Comparison of ENCODE assay signal across 2 cellular contexts in the genomic region with DNA sequence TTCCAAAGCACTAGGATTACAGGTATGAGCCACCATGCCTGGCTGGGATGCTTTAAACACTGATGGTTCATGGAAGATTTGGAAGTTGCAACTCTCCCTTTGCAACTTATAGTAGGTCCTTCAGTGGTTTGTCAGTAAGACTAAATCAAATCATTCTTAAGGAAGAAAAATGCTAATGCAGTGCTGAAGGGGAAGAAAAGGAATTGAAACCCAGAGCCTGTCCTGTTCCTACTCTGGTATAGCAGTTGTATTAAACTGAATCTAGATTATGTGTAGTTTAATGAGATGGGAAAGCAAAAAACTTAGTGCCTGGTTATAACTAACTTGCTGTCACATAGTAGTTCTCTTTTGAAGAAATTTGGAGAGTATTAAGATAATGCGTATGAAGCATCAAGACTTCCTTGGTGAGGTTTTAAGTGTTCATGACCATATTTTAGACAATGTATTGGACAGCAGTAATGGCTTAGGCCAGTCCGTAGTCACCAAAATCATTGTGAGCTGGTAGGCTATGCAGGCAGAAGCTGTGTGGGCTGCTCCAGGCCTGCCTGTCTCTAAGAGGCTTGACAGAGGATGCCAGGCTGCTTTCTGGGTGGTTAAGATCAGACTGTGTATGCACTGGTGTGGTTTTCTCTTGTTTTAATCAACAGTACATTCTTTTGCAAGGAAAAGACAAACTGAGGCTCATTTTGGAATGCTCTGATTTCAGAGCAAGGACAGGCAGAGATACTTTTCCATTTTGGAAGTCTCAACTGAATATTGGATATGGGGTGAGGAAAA.
TF ChIP-seq lines count a peak whose summit lies in the region.

No MANE protein-coding gene starts in this region.

TF ChIP-seq in SK-N-SH treated with all-trans-retinoic acid at 6 μM for 48 hours, 23 proteins besides CTCF, POLR2A, EP300 and RAD21 (continued from another document):
- TF ChIP-seq, protein P1, sequence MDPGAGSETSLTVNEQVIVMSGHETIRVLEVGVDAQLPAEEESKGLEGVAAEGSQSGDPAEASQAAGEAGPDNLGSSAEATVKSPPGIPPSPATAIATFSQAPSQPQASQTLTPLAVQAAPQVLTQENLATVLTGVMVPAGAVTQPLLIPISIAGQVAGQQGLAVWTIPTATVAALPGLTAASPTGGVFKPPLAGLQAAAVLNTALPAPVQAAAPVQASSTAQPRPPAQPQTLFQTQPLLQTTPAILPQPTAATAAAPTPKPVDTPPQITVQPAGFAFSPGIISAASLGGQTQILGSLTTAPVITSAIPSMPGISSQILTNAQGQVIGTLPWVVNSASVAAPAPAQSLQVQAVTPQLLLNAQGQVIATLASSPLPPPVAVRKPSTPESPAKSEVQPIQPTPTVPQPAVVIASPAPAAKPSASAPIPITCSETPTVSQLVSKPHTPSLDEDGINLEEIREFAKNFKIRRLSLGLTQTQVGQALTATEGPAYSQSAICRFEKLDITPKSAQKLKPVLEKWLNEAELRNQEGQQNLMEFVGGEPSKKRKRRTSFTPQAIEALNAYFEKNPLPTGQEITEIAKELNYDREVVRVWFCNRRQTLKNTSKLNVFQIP (CRISPR knock-in tag; IDR thresholded peaks at IDR 0.05; ENCODE audit: borderline replicate concordance, low read depth), result no peak
- TF ChIP-seq OSR1 (CRISPR knock-in tag; IDR thresholded peaks at IDR 0.05) (no peak), ZNF8 (CRISPR knock-in tag; IDR thresholded peaks at IDR 0.05) (no peak), CSDC2 (CRISPR knock-in tag; IDR thresholded peaks at IDR 0.05) (no peak), GLIS3 (CRISPR knock-in tag; IDR thresholded peaks at IDR 0.05) (no peak), ZFP3 (CRISPR knock-in tag; IDR thresholded peaks at IDR 0.05) (no peak), BACH2 (CRISPR knock-in tag; IDR thresholded peaks at IDR 0.05; ENCODE audit: borderline replicate concordance) (no peak), ARNTL (CRISPR knock-in tag; IDR thresholded peaks at IDR 0.05; ENCODE audit: borderline replicate concordance, low read depth) (no peak), ZC3H10 (CRISPR knock-in tag; IDR thresholded peaks at IDR 0.05) (no peak), ZNF70 (CRISPR knock-in tag; IDR thresholded peaks at IDR 0.05) (no peak), ZNF565 (CRISPR knock-in tag; conservative IDR thresholded peaks at IDR 0.05; ENCODE audit: low read depth) (no peak), TCF4 (CRISPR knock-in tag; IDR thresholded peaks at IDR 0.05; ENCODE audit: borderline replicate concordance) (no peak)
- TF ChIP-seq, protein P2, sequence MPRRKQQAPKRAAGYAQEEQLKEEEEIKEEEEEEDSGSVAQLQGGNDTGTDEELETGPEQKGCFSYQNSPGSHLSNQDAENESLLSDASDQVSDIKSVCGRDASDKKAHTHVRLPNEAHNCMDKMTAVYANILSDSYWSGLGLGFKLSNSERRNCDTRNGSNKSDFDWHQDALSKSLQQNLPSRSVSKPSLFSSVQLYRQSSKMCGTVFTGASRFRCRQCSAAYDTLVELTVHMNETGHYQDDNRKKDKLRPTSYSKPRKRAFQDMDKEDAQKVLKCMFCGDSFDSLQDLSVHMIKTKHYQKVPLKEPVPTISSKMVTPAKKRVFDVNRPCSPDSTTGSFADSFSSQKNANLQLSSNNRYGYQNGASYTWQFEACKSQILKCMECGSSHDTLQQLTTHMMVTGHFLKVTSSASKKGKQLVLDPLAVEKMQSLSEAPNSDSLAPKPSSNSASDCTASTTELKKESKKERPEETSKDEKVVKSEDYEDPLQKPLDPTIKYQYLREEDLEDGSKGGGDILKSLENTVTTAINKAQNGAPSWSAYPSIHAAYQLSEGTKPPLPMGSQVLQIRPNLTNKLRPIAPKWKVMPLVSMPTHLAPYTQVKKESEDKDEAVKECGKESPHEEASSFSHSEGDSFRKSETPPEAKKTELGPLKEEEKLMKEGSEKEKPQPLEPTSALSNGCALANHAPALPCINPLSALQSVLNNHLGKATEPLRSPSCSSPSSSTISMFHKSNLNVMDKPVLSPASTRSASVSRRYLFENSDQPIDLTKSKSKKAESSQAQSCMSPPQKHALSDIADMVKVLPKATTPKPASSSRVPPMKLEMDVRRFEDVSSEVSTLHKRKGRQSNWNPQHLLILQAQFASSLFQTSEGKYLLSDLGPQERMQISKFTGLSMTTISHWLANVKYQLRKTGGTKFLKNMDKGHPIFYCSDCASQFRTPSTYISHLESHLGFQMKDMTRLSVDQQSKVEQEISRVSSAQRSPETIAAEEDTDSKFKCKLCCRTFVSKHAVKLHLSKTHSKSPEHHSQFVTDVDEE (CRISPR knock-in tag; IDR thresholded peaks at IDR 0.05), result no peak
- TF ChIP-seq, protein P3, sequence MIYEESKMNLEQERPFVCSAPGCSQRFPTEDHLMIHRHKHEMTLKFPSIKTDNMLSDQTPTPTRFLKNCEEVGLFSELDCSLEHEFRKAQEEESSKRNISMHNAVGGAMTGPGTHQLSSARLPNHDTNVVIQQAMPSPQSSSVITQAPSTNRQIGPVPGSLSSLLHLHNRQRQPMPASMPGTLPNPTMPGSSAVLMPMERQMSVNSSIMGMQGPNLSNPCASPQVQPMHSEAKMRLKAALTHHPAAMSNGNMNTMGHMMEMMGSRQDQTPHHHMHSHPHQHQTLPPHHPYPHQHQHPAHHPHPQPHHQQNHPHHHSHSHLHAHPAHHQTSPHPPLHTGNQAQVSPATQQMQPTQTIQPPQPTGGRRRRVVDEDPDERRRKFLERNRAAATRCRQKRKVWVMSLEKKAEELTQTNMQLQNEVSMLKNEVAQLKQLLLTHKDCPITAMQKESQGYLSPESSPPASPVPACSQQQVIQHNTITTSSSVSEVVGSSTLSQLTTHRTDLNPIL (CRISPR knock-in tag; IDR thresholded peaks at IDR 0.05; ENCODE audit: low read depth), result no peak
- TF ChIP-seq, protein P4, sequence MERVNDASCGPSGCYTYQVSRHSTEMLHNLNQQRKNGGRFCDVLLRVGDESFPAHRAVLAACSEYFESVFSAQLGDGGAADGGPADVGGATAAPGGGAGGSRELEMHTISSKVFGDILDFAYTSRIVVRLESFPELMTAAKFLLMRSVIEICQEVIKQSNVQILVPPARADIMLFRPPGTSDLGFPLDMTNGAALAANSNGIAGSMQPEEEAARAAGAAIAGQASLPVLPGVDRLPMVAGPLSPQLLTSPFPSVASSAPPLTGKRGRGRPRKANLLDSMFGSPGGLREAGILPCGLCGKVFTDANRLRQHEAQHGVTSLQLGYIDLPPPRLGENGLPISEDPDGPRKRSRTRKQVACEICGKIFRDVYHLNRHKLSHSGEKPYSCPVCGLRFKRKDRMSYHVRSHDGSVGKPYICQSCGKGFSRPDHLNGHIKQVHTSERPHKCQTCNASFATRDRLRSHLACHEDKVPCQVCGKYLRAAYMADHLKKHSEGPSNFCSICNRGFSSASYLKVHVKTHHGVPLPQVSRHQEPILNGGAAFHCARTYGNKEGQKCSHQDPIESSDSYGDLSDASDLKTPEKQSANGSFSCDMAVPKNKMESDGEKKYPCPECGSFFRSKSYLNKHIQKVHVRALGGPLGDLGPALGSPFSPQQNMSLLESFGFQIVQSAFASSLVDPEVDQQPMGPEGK (CRISPR knock-in tag; IDR thresholded peaks at IDR 0.05; ENCODE audit: borderline replicate concordance), result no peak

TF ChIP-seq in SK-N-SH, 30 proteins besides CTCF, POLR2A, EP300 and RAD21 (continued from another document):
- TF ChIP-seq MEF2A (IDR thresholded peaks at IDR 0.05; ENCODE audit: borderline replicate concordance, low read depth) (no peak), SIN3A (IDR thresholded peaks at IDR 0.05; ENCODE audit: borderline replicate concordance, low read depth, low read length) (no peak), GATA2 (CRISPR knock-in tag; IDR thresholded peaks at IDR 0.05) (no peak), EZH2phosphoT487 (IDR thresholded peaks at IDR 0.05; ENCODE audit: borderline replicate concordance, low read depth) (no peak), CHD2 (IDR thresholded peaks at IDR 0.05; ENCODE audit: low read length, partially characterized antibody) (no peak)
TF ChIP-seq in SK-N-SH: peak in this region for 0.
